2 cellular contexts compared by ENCODE assay signal in the genomic region with DNA sequence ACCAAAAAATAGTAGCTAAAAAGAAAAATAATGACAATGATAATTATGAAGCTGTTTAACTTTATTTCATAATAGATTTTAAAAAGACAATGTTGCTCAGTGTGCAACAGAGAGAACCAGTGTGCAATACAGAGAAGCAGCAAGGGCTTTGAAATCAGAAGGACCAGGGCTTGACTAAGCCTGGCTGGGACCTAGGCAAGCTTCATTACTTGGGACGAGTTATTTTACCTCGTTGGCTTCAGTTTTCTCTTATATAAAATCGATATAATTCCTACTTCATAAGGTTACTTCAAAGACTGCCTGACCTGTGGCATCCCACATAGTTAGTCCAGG.
TF ChIP-seq lines count a peak whose summit lies in the region.

No MANE protein-coding gene starts in this region.

TF ChIP-seq in SK-N-SH, 30 proteins besides CTCF, POLR2A, EP300 and RAD21 (continued from another document):
- TF ChIP-seq, protein P1, sequence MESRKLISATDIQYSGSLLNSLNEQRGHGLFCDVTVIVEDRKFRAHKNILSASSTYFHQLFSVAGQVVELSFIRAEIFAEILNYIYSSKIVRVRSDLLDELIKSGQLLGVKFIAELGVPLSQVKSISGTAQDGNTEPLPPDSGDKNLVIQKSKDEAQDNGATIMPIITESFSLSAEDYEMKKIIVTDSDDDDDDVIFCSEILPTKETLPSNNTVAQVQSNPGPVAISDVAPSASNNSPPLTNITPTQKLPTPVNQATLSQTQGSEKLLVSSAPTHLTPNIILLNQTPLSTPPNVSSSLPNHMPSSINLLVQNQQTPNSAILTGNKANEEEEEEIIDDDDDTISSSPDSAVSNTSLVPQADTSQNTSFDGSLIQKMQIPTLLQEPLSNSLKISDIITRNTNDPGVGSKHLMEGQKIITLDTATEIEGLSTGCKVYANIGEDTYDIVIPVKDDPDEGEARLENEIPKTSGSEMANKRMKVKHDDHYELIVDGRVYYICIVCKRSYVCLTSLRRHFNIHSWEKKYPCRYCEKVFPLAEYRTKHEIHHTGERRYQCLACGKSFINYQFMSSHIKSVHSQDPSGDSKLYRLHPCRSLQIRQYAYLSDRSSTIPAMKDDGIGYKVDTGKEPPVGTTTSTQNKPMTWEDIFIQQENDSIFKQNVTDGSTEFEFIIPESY (IDR thresholded peaks at IDR 0.05; ENCODE audit: borderline replicate concordance, low read depth): no peak
- no peak for TF ChIP-seq RXRA (IDR thresholded peaks at IDR 0.05; ENCODE audit: borderline replicate concordance, low read depth)
- no peak for TF ChIP-seq FOXJ3 (CRISPR knock-in tag; IDR thresholded peaks at IDR 0.05)
- TF ChIP-seq CHD2 (IDR thresholded peaks at IDR 0.05; ENCODE audit: low read length, partially characterized antibody): no peak
- TF ChIP-seq YY1 (IDR thresholded peaks at IDR 0.05; ENCODE audit: low read depth): no peak
- no peak for TF ChIP-seq MXI1 (IDR thresholded peaks at IDR 0.05; ENCODE audit: low read depth, low read length)
- TF ChIP-seq, protein P2, sequence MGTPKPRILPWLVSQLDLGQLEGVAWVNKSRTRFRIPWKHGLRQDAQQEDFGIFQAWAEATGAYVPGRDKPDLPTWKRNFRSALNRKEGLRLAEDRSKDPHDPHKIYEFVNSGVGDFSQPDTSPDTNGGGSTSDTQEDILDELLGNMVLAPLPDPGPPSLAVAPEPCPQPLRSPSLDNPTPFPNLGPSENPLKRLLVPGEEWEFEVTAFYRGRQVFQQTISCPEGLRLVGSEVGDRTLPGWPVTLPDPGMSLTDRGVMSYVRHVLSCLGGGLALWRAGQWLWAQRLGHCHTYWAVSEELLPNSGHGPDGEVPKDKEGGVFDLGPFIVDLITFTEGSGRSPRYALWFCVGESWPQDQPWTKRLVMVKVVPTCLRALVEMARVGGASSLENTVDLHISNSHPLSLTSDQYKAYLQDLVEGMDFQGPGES (IDR thresholded peaks at IDR 0.05; ENCODE audit: low read depth, low read length): no peak
- no peak for TF ChIP-seq POLR2AphosphoS5 (IDR thresholded peaks at IDR 0.05; ENCODE audit: low read depth, low read length)

TF ChIP-seq in SK-N-SH treated with all-trans-retinoic acid at 6 μM for 48 hours, 23 proteins besides CTCF, POLR2A, EP300 and RAD21 (continued from another document):
- TF ChIP-seq, protein P3, sequence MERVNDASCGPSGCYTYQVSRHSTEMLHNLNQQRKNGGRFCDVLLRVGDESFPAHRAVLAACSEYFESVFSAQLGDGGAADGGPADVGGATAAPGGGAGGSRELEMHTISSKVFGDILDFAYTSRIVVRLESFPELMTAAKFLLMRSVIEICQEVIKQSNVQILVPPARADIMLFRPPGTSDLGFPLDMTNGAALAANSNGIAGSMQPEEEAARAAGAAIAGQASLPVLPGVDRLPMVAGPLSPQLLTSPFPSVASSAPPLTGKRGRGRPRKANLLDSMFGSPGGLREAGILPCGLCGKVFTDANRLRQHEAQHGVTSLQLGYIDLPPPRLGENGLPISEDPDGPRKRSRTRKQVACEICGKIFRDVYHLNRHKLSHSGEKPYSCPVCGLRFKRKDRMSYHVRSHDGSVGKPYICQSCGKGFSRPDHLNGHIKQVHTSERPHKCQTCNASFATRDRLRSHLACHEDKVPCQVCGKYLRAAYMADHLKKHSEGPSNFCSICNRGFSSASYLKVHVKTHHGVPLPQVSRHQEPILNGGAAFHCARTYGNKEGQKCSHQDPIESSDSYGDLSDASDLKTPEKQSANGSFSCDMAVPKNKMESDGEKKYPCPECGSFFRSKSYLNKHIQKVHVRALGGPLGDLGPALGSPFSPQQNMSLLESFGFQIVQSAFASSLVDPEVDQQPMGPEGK (CRISPR knock-in tag; IDR thresholded peaks at IDR 0.05; ENCODE audit: borderline replicate concordance): no peak
- TF ChIP-seq ESRRG (CRISPR knock-in tag; IDR thresholded peaks at IDR 0.05) (no peak), ARNTL (CRISPR knock-in tag; IDR thresholded peaks at IDR 0.05; ENCODE audit: borderline replicate concordance, low read depth) (no peak), ZNF565 (CRISPR knock-in tag; conservative IDR thresholded peaks at IDR 0.05; ENCODE audit: low read depth) (no peak), ZFP30 (CRISPR knock-in tag; IDR thresholded peaks at IDR 0.05) (no peak)
- TF ChIP-seq, protein P4, sequence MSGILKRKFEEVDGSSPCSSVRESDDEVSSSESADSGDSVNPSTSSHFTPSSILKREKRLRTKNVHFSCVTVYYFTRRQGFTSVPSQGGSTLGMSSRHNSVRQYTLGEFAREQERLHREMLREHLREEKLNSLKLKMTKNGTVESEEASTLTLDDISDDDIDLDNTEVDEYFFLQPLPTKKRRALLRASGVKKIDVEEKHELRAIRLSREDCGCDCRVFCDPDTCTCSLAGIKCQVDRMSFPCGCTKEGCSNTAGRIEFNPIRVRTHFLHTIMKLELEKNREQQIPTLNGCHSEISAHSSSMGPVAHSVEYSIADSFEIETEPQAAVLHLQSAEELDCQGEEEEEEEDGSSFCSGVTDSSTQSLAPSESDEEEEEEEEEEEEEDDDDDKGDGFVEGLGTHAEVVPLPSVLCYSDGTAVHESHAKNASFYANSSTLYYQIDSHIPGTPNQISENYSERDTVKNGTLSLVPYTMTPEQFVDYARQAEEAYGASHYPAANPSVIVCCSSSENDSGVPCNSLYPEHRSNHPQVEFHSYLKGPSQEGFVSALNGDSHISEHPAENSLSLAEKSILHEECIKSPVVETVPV (CRISPR knock-in tag; IDR thresholded peaks at IDR 0.05): no peak
- TF ChIP-seq, protein P5, sequence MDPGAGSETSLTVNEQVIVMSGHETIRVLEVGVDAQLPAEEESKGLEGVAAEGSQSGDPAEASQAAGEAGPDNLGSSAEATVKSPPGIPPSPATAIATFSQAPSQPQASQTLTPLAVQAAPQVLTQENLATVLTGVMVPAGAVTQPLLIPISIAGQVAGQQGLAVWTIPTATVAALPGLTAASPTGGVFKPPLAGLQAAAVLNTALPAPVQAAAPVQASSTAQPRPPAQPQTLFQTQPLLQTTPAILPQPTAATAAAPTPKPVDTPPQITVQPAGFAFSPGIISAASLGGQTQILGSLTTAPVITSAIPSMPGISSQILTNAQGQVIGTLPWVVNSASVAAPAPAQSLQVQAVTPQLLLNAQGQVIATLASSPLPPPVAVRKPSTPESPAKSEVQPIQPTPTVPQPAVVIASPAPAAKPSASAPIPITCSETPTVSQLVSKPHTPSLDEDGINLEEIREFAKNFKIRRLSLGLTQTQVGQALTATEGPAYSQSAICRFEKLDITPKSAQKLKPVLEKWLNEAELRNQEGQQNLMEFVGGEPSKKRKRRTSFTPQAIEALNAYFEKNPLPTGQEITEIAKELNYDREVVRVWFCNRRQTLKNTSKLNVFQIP (CRISPR knock-in tag; IDR thresholded peaks at IDR 0.05; ENCODE audit: borderline replicate concordance, low read depth): no peak
TF ChIP-seq in SK-N-SH treated with all-trans-retinoic acid at 6 μM for 48 hours: peak in this region for 0.
